ENCODE assay signal across 8 cellular contexts in the genomic region with DNA sequence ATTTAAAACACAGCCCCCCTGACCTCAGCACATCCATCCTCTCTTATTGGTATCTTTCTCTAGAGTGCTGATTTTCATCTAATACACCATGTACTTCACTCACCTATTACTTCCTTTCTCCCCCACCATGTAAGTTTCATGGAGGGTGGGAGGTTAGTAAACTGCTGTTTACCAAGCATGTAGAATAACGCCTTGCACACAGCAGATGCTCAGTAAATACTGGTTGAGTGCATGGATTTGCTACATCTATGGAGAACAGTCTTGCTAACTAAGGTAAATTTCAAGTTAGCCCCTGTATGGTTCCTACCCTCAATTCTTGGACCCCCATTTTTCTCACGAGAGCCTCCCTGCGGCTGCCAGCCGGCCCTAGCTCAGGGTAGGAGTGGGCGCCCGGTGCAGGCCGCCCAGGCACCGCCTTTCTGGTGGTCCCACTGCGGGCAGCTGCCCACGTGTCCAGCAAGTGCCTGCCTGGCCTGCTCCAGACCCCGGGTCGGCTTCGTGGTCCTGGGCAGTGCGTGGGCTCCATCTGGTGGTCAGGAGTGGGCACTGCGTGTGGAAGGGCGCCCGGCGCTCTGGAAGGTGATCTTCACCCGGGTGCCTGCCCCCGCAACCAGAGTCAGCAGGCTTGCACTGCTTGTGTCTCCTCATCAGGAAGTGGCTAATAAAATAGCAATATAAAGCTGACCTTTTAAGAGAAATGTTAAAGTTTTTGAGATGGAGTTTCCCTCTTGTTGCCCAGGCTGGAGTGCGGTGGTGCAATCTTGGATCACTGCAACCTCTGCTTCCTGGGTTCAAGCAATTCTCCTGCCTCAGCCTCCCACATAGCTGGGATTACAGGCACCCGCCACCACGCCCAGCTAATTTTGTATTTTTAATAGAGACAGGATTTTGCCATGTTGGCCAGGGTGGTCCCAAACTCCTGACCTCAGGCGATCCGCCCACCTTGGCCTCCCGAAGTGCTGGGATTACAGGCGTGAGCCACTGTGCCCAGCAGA.
A peak's percentile ranks its signal among the peaks of the same experiment; 100 is the strongest.
DNase-seq lines count a peak whose midpoint lies in the region; ATAC-seq, FAIRE-seq and TF ChIP-seq lines count a peak whose summit lies in the region.

No MANE protein-coding gene starts in this region.

- H3K36me3 ChIP-seq in gastroesophageal sphincter (peaks cover 0 to 24% of the 10 kb centered on the region in 2 donors), parathyroid adenoma (ENCODE audit: control insufficient read depth, insufficient read depth, low read length) (no peaks in the 10 kb centered on the region), tibial nerve (peaks cover 0 to 31% (median 0%) of the 10 kb centered on the region in 3 donors)

- H3K27me3 ChIP-seq in gastroesophageal sphincter (peaks cover 16% of the 10 kb centered on the region), parathyroid adenoma (ENCODE audit: control insufficient read depth, insufficient read depth, low read length) (no peaks in the 10 kb centered on the region), tibial nerve (peaks cover 0 to 12% of the 10 kb centered on the region in 2 donors)

- H3K9ac ChIP-seq in parathyroid adenoma = no peak overlapping the region

- no peaks in the 10 kb centered on the region for H3K79me2 ChIP-seq in parathyroid adenoma

- TF ChIP-seq POLR2A in gastroesophageal sphincter (IDR thresholded peaks at IDR 0.05) (no peak), tibial nerve (IDR thresholded peaks at IDR 0.05) (no peak)

- 31 to 63% methylated on average over 4 of the region's 27 CpGs for WGBS in gastroesophageal sphincter (ENCODE audit: low coverage in 1 of 2), 2 donors
- 28 to 31% methylated on average over 26 to 27 of the region's 27 CpGs for WGBS in tibial nerve, 2 donors

- no peak overlapping the region for H3K4me2 ChIP-seq in parathyroid adenoma (ENCODE audit: low read length)

- TF ChIP-seq EP300 in gastroesophageal sphincter (IDR thresholded peaks at IDR 0.05) (no peak), tibial nerve (IDR thresholded peaks at IDR 0.05) (no peak)

- peak in 3 of 4 experiments; percentile 86 to 99 (median 90) for TF ChIP-seq CTCF in gastroesophageal sphincter (IDR thresholded peaks at IDR 0.05)
- TF ChIP-seq CTCF in parathyroid adenoma (IDR thresholded peaks at IDR 0.05) = peak; percentile 97
- TF ChIP-seq CTCF in tibial nerve (IDR thresholded peaks at IDR 0.05) = peak; percentile 93 to 97 (median 95)

- DNase-seq in DMS 273 (lab: John Stamatoyannopoulos, UW; ENCODE audit: unreplicated experiment) (peak; percentile 89), HTR-8/SVneo (ENCODE audit: insufficient read length, low spot score) (peak; percentile 87), RPMI8226 (peak; percentile 75), tibial nerve (ENCODE audit: low spot score in 2 of 2) (peak; percentile 38 to 55)
- DNase-seq in activated effector memory CD4-positive, alpha-beta T cell treated with anti-CD3 and anti-CD28 coated beads, Interleukin-2, amount 50 U/mL, for 16 hours = peak; percentile 86

- no peak overlapping the region for H2AFZ ChIP-seq in parathyroid adenoma

- H3K4me1 ChIP-seq in gastroesophageal sphincter (peaks cover 0 to 29% (median 10%) of the 10 kb centered on the region in 3 donors), parathyroid adenoma (peaks cover 8% of the 10 kb centered on the region), tibial nerve (peaks cover 4 to 29% (median 16%) of the 10 kb centered on the region in 4 donors)

- no peak overlapping the region for H3K4me3 ChIP-seq in gastroesophageal sphincter
- no peak overlapping the region for H3K4me3 ChIP-seq in parathyroid adenoma (ENCODE audit: low read depth, low read length)
- H3K4me3 ChIP-seq in tibial nerve = no peak overlapping the region

- H3K9me3 ChIP-seq in gastroesophageal sphincter (no peaks in the 10 kb centered on the region), parathyroid adenoma (ENCODE audit: control insufficient read depth, low read length) (no peaks in the 10 kb centered on the region), tibial nerve (no peaks in the 10 kb centered on the region)

- H3K27ac ChIP-seq in gastroesophageal sphincter = peak overlapping the region in 2 of 4 donors; percentile 75 to 83
- no peak overlapping the region for H3K27ac ChIP-seq in parathyroid adenoma
- H3K27ac ChIP-seq in tibial nerve = peak overlapping the region in 1 of 4 donors; percentile 86

- FAIRE-seq in HTR-8/SVneo (lab: Jason Lieb, UNC) = no peak

- peak; percentile 84 for ATAC-seq in GM21390 (IDR thresholded peaks at IDR 0.05; ENCODE audit: unreplicated experiment)
- ATAC-seq in gastroesophageal sphincter = peak; percentile 65
